In the genomic region with DNA sequence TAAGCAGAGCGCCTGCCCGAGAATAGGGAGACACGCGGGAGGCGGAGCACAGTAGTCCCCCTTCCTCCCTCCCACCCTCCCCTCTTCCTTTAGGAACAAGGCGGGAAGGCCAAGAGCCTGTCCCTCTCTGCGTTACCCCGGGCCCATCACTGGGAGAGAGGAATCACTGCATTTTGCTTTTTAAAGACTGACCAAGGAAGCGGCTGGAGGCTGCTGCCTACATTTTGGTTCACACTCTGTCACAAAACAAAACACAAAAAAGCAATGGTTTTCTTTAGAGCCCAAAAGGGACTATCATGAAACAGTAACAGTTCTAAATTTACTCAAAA, we compare ENCODE assay signal across 9 cellular contexts. TPM values are rescaled to one million over a fixed set of nuclear protein-coding genes. Genes with fewer than 3 reads are reported as not detected.
DNase-seq lines count a peak whose midpoint lies in the region; ATAC-seq, FAIRE-seq and TF ChIP-seq lines count a peak whose summit lies in the region.
"Had no signal": no experiment of that assay in that cellular context is flagged by ENCODE, and none has a peak within 500 bp of the region (broad histone marks: within the 10 kb centered on the region; RNA-seq: fewer than 3 reads in every experiment).

No MANE protein-coding gene starts in this region.

- H3K27me3 ChIP-seq in DND-41 (ENCODE audit: insufficient read depth, low read length, poor library complexity) = no peaks in the 10 kb centered on the region

- peaks cover 19% of the 10 kb centered on the region for H3K36me3 Mint-ChIP-seq in activated naive CD8-positive, alpha-beta T cell treated with anti-CD3 and anti-CD28 coated beads, Interleukin-2, amount 50 U/mL, for 24 hours (ENCODE audit: low read depth)
- peaks cover 6% of the 10 kb centered on the region for H3K36me3 Mint-ChIP-seq in neural crest cell (ENCODE audit: low read depth)

- peaks cover under 1% of the 10 kb centered on the region; the same call in 1 of the 2 replicates for H4K20me1 ChIP-seq in DND-41 (ENCODE audit: insufficient read depth, low read length)

- H3K4me3 ChIP-seq in DND-41 (ENCODE audit: low read depth in 1 of 2, low read length in 2 of 2) = 0 out of 4 replicates have a peak overlapping the region, but pooled peaks of 1 of the 2 experiments have one; percentile 64

- H3K79me2 ChIP-seq in DND-41 (ENCODE audit: insufficient read depth, low read length) = no peaks in the 10 kb centered on the region; the same call in none of the 2 replicates

- H3K9me3 Mint-ChIP-seq in activated naive CD8-positive, alpha-beta T cell treated with anti-CD3 and anti-CD28 coated beads, Interleukin-2, amount 50 U/mL, for 24 hours = no peaks in the 10 kb centered on the region
- H3K9me3 Mint-ChIP-seq in neural crest cell = no peaks in the 10 kb centered on the region

- TF ChIP-seq CTCF in DND-41 (IDR thresholded peaks at IDR 0.05; ENCODE audit: borderline replicate concordance, extremely low read depth, low read length, poor library complexity, severe bottlenecking) (no peak), neural crest cell (conservative IDR thresholded peaks at IDR 0.05) (peak; percentile 33)

- peaks cover 15% of the 10 kb centered on the region for H3K4me1 Mint-ChIP-seq in activated naive CD8-positive, alpha-beta T cell treated with anti-CD3 and anti-CD28 coated beads, Interleukin-2, amount 50 U/mL, for 24 hours
- H3K4me1 Mint-ChIP-seq in neural crest cell = peaks cover 32% of the 10 kb centered on the region

- H3K9me3 ChIP-seq in DND-41 (ENCODE audit: insufficient read depth, low read length, severe bottlenecking) = no peaks in the 10 kb centered on the region

- FAIRE-seq in HTR-8/SVneo (lab: Jason Lieb, UNC) = no peak

- H3K27ac Mint-ChIP-seq in activated naive CD8-positive, alpha-beta T cell treated with anti-CD3 and anti-CD28 coated beads, Interleukin-2, amount 50 U/mL, for 24 hours = no peak overlapping the region
- no peak overlapping the region for H3K27ac Mint-ChIP-seq in neural crest cell (ENCODE audit: unreplicated experiment)

- no peak overlapping the region for H3K9ac ChIP-seq in DND-41 (ENCODE audit: low read depth, low read length)

- H3K36me3 ChIP-seq in DND-41 (ENCODE audit: insufficient read depth, low read length) = peaks cover 43% of the 10 kb centered on the region

- H3K27me3 Mint-ChIP-seq in activated naive CD8-positive, alpha-beta T cell treated with anti-CD3 and anti-CD28 coated beads, Interleukin-2, amount 50 U/mL, for 24 hours = no peaks in the 10 kb centered on the region
- H3K27me3 Mint-ChIP-seq in neural crest cell (ENCODE audit: low read depth) = no peaks in the 10 kb centered on the region
- H3K27me3 Mint-ChIP-seq: activated CD4-positive, alpha-beta T cell treated with anti-CD3 and anti-CD28 coated beads for 36 hours had no signal

- peak overlapping the region; percentile 87; the same call in 1 of the 2 replicates for H3K4me2 ChIP-seq in DND-41 (ENCODE audit: insufficient read depth, low read length)

- ATAC-seq in DND-41 (ENCODE audit: insufficient read depth, low read depth) (no peak), HG02852 (IDR thresholded peaks at IDR 0.05; ENCODE audit: unreplicated experiment) (peak; percentile 11)
- no peak for ATAC-seq in activated naive CD8-positive, alpha-beta T cell treated with anti-CD3 and anti-CD28 coated beads, Interleukin-2, amount 50 U/mL, for 24 hours

- H2AFZ ChIP-seq in DND-41 (ENCODE audit: low read depth, low read length) = no peak overlapping the region

- H3K4me3 Mint-ChIP-seq in activated naive CD8-positive, alpha-beta T cell treated with anti-CD3 and anti-CD28 coated beads, Interleukin-2, amount 50 U/mL, for 24 hours = peak overlapping the region; percentile 26
- no peak overlapping the region for H3K4me3 Mint-ChIP-seq in neural crest cell

- DNase-seq in DND-41 (no peak), neural crest cell (ENCODE audit: low read depth, low spot score) (no peak), HTR-8/SVneo (ENCODE audit: insufficient read length, low spot score) (no peak), NCI-H1436 (lab: John Stamatoyannopoulos, UW) (no peak)
- DNase-seq in activated naive CD8-positive, alpha-beta T cell treated with anti-CD3 and anti-CD28 coated beads, Interleukin-2, amount 50 U/mL, for 24 hours = no peak
- no peak for DNase-seq in stimulated activated CD4-positive, alpha-beta T cell treated with anti-CD3 and anti-CD28 coated beads, Interleukin-12 subunit alpha, Interleukin-12 subunit beta, amount 100 ng/mL, for 4 hours
- DNase-seq in NK-92 treated with Interleukin-12 subunit alpha and Interleukin-12 subunit beta, amount 100 ng/mL, for 24 hours (lab: John Stamatoyannopoulos, UW) = no peak

- H3K27ac ChIP-seq in DND-41 (ENCODE audit: low read length) = no peak overlapping the region

- peaks cover 12% of the 10 kb centered on the region for H3K4me1 ChIP-seq in DND-41 (ENCODE audit: insufficient read depth, low read length)

RNA-seq across cellular contexts. Expression of a gene that starts 19.8 kb away (rescaled TPM):
- 31.0 and 32.7 TPM in 2 replicates for total RNA-seq in neural crest cell

RNA-seq across cellular contexts. Expression of a gene that starts 52.7 kb away (rescaled TPM):
- total RNA-seq in neural crest cell = 1,593 and 1,610 TPM in 2 replicates
